8 cellular contexts compared by ENCODE assay signal in genomic region chr19:38374332-38375097, GRCh38. TPM values are rescaled to one million over a fixed set of nuclear protein-coding genes. Genes with fewer than 3 reads are reported as not detected.
DNase-seq lines count a peak whose midpoint lies in the region; ATAC-seq and TF ChIP-seq lines count a peak whose summit lies in the region.

Gene PSMD8, plus strand, starts transcription at chr19:38374571. Its CDS starts 31 bp downstream, at chr19:38374602.

- ATAC-seq in HG02798 (IDR thresholded peaks at IDR 0.05; ENCODE audit: poor library complexity, unreplicated experiment), result peak; percentile 97

- DNase-seq in NCI-H1436 (lab: John Stamatoyannopoulos, UW) (peak; percentile 97), T follicular helper cell (ENCODE audit: low read depth) (peak; percentile 98), adipocyte (ENCODE audit: low read depth) (peak; percentile 100), cardiac muscle cell (ENCODE audit: low read depth in 1 of 2, low spot score in 1 of 2) (peak; percentile 99), tibial nerve (ENCODE audit: low spot score in 2 of 2) (peak; percentile 98 to 99)

- TF ChIP-seq CTCF in GM12875 (IDR thresholded peaks at IDR 0.05; ENCODE audit: borderline replicate concordance, insufficient read depth, low read depth, low read length) (0 out of 2 replicates have a peak, but pooled peaks have one; percentile 2), cardiac muscle cell (IDR thresholded peaks at IDR 0.05; ENCODE audit: low read depth, low read length) (peak; percentile 25), parathyroid adenoma (IDR thresholded peaks at IDR 0.05) (peak; percentile 59), tibial nerve (IDR thresholded peaks at IDR 0.05) (peak in 4 of 5 experiments; percentile 15 to 38 (median 26))

- peaks cover 39% of the 10 kb centered on the region for H3K79me2 ChIP-seq in parathyroid adenoma

- H3K27me3 ChIP-seq in adipocyte (replicated peaks; ENCODE audit: control insufficient read depth, insufficient read depth, low read length) (peaks cover 8% of the 10 kb centered on the region), cardiac muscle cell (peaks cover 10% of the 10 kb centered on the region), parathyroid adenoma (ENCODE audit: control insufficient read depth, insufficient read depth, low read length) (no peaks in the 10 kb centered on the region), tibial nerve (no peaks in the 10 kb centered on the region)

- 0 to 1% methylated on average over 27 to 34 of the region's 65 CpGs for WGBS in tibial nerve, 2 donors

- H3K9me3 ChIP-seq in adipocyte (ENCODE audit: control insufficient read depth, low read length) (no peaks in the 10 kb centered on the region), cardiac muscle cell (ENCODE audit: low read depth) (no peaks in the 10 kb centered on the region), parathyroid adenoma (ENCODE audit: control insufficient read depth, low read length) (no peaks in the 10 kb centered on the region), tibial nerve (no peaks in the 10 kb centered on the region)

- H3K4me3 ChIP-seq in GM12875 (ENCODE audit: low read depth, low read length) (peak within 1 kb of the TSS; percentile 90), adipocyte (ENCODE audit: low read length) (peak within 1 kb of the TSS; percentile 96), cardiac muscle cell (peak within 1 kb of the TSS; percentile 81), parathyroid adenoma (ENCODE audit: low read depth, low read length) (peak within 1 kb of the TSS; percentile 87), tibial nerve (peak within 1 kb of the TSS; percentile 62 to 97 (median 78))

- peak within 1 kb of the TSS; percentile 89 for H3K4me2 ChIP-seq in parathyroid adenoma (ENCODE audit: low read length)

- peaks cover 19% of the 10 kb centered on the region for H3K4me1 ChIP-seq in adipocyte (ENCODE audit: control insufficient read depth, insufficient read depth, low read length)
- no peaks in the 10 kb centered on the region for H3K4me1 ChIP-seq in cardiac muscle cell (ENCODE audit: low read depth)
- peaks cover 9% of the 10 kb centered on the region for H3K4me1 ChIP-seq in parathyroid adenoma
- H3K4me1 ChIP-seq in tibial nerve, result peaks cover 0 to 25% (median 16%) of the 10 kb centered on the region in 4 donors

- peak within 1 kb of the TSS; percentile 100 for H3K9ac ChIP-seq in adipocyte (ENCODE audit: low read length)
- H3K9ac ChIP-seq in parathyroid adenoma, result peak within 1 kb of the TSS; percentile 85

- H3K36me3 ChIP-seq in adipocyte (ENCODE audit: control insufficient read depth, insufficient read depth, low read length, severe bottlenecking), result peaks cover 33% of the 10 kb centered on the region
- H3K36me3 ChIP-seq in cardiac muscle cell, result peaks cover 2% of the 10 kb centered on the region
- H3K36me3 ChIP-seq in parathyroid adenoma (ENCODE audit: control insufficient read depth, insufficient read depth, low read length), result no peaks in the 10 kb centered on the region
- peaks cover 0 to 35% (median 0%) of the 10 kb centered on the region in 3 donors for H3K36me3 ChIP-seq in tibial nerve

- peak within 1 kb of the TSS; percentile 98 for H2AFZ ChIP-seq in parathyroid adenoma

- TF ChIP-seq EP300 in tibial nerve (IDR thresholded peaks at IDR 0.05), result peak; percentile 97

- peak; percentile 85 to 92 for TF ChIP-seq POLR2A in tibial nerve (IDR thresholded peaks at IDR 0.05)

- H3K27ac ChIP-seq in cardiac muscle cell, result peak within 1 kb of the TSS; percentile 96
- peak within 1 kb of the TSS; percentile 91 for H3K27ac ChIP-seq in parathyroid adenoma
- H3K27ac ChIP-seq in tibial nerve, result peak within 1 kb of the TSS; percentile 67 to 94 (median 88)

RNA-seq across cellular contexts. Expression of gene PSMD8, which starts in this region (rescaled TPM):
- total RNA-seq in cardiac muscle cell (233 and 312 TPM in 2 replicates), tibial nerve (100 to 1,000 TPM; 124 to 192 (median 174) TPM)
- polyA plus RNA-seq in cardiac muscle cell, result 303 and 306 TPM in 2 replicates

Comparison
In these comparisons a context has a peak if more than half of its experiments do, and no peak if none do; other contexts are left out.
1. Peak in every context shown above with its lines: DNase-seq, ATAC-seq, H3K4me3 ChIP-seq and H3K27ac ChIP-seq.
2. CTCF ChIP-seq: peak in every context shown above with its lines; median percentile 59 in parathyroid adenoma; 26 in tibial nerve; 25 in cardiac muscle cell; 2 in GM12875.